8 cellular contexts compared by ENCODE assay signal in the genomic region with DNA sequence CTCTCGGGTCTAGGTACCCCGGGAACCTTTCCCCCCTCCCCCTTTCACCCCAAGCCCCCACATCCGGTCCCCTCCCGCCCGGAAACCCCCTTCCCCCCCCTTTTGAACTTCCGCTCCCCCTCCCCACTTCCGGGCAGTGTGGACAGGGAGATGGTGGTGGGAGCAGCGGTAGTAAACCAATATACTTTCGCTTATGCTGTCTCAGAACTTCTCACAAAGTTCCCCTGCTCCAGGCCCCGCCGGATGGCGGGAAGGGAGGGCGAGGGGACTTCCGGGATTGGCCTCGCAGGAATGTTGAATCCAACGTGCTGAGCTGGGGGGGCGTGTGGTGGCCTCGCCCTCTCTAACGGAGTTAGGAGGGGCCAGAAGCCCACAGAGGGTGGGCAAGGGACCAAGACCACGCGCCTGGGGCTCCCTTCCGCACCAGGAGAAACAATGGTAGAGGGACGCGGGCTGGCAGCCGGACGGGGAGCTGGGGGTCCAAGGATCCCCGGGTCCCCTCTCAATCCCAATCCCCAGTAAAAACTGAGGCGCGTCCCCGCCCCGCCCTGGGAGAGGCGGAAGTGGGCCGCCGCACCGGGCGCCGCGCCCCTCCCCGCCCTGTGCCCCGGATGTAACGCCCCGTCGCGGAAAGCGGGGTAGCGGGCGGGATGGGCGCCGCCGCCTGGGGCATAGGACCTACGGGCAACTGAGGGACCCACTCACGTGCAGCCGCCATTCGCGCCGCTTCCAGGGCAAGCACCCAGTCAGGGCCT. TPM values are rescaled to one million over a fixed set of nuclear protein-coding genes. Genes with fewer than 3 reads are reported as not detected.
DNase-seq lines count a peak whose midpoint lies in the region; ATAC-seq and TF ChIP-seq lines count a peak whose summit lies in the region.

No MANE protein-coding gene starts in this region.

- peak; percentile 17 for ATAC-seq in HG03354 (IDR thresholded peaks at IDR 0.05; ENCODE audit: poor library complexity, severe bottlenecking, unreplicated experiment)
- peak; percentile 3 for ATAC-seq in activated naive CD8-positive, alpha-beta T cell treated with anti-CD3 and anti-CD28 coated beads, Interleukin-2, amount 50 U/mL, for 24 hours
- ATAC-seq in heart left ventricle: peak in 3 of 4 donors; percentile 27 to 32 (median 27)
- ATAC-seq in HG03135 (IDR thresholded peaks at IDR 0.05; ENCODE audit: unreplicated experiment): no peak

- H3K4me1 ChIP-seq in heart left ventricle: peaks cover 11 to 75% (median 48%) of the 10 kb centered on the region in 12 donors
- peaks cover 23% of the 10 kb centered on the region for H3K4me1 ChIP-seq in rectal smooth muscle tissue (ENCODE audit: control insufficient read depth, insufficient read depth, low read length)

- H3K9ac ChIP-seq in rectal smooth muscle tissue (ENCODE audit: low read length): peak overlapping the region; percentile 96

- H3K36me3 Mint-ChIP-seq in activated naive CD8-positive, alpha-beta T cell treated with anti-CD3 and anti-CD28 coated beads, Interleukin-2, amount 50 U/mL, for 24 hours (ENCODE audit: low read depth): peaks cover 43% of the 10 kb centered on the region

- H3K27ac ChIP-seq in heart left ventricle (peak overlapping the region; percentile 69 to 100 (median 99)), rectal smooth muscle tissue (ENCODE audit: low read depth, low read length) (peak overlapping the region; percentile 99)

- WGBS in heart left ventricle, 4 donors: 0 to 2% (median 1%) methylated on average over 16 to 56 of the region's 56 CpGs

- H3K4me3 ChIP-seq in heart left ventricle: peak overlapping the region; percentile 73 to 100 (median 98)
- H3K4me3 ChIP-seq in rectal smooth muscle tissue (ENCODE audit: low read length): peak overlapping the region; percentile 98

- no peak for TF ChIP-seq CTCF in heart left ventricle (IDR thresholded peaks at IDR 0.05)

- H3K27ac Mint-ChIP-seq in activated naive CD8-positive, alpha-beta T cell treated with anti-CD3 and anti-CD28 coated beads, Interleukin-2, amount 50 U/mL, for 24 hours: peak overlapping the region; percentile 100

- no peaks in the 10 kb centered on the region for H3K9me3 ChIP-seq in heart left ventricle

- H3K27me3 ChIP-seq in heart left ventricle: no peaks in the 10 kb centered on the region
- no peaks in the 10 kb centered on the region for H3K27me3 ChIP-seq in rectal smooth muscle tissue (ENCODE audit: control insufficient read depth, insufficient read depth, low read length)

- peak overlapping the region; percentile 99 for H3K4me3 Mint-ChIP-seq in activated naive CD8-positive, alpha-beta T cell treated with anti-CD3 and anti-CD28 coated beads, Interleukin-2, amount 50 U/mL, for 24 hours

- DNase-seq in ELF-1 (ENCODE audit: low read depth, low spot score): peak; percentile 72
- peak; percentile 27 to 59 for DNase-seq in SW 1271 (lab: John Stamatoyannopoulos, UW)
- peak; percentile 77 for DNase-seq in activated naive CD8-positive, alpha-beta T cell treated with anti-CD3 and anti-CD28 coated beads, Interleukin-2, amount 50 U/mL, for 24 hours
- DNase-seq in heart left ventricle: peak; percentile 60 to 85 (median 70)
- DNase-seq in NCI-H1048 (lab: John Stamatoyannopoulos, UW): no peak

- intact Hi-C loops in heart left ventricle (cut with DNase I): loop anchor here in 4 of 10 donors (1.0 to 5.0 kb wide), 4 partner anchors 7 to 49 kb away; partner anchors contain the start of genes RNF167 (in 2 of the 4), SLC25A11 (in 2 of the 4), SPAG7 (in 2 of the 4) and CAMTA2 (in 1 of the 4)

- no peaks in the 10 kb centered on the region for H3K9me3 Mint-ChIP-seq in activated naive CD8-positive, alpha-beta T cell treated with anti-CD3 and anti-CD28 coated beads, Interleukin-2, amount 50 U/mL, for 24 hours

- H3K36me3 ChIP-seq in heart left ventricle (peaks cover 0 to 44% (median 41%) of the 10 kb centered on the region in 9 donors), rectal smooth muscle tissue (ENCODE audit: control insufficient read depth, insufficient read depth, low read length) (peaks cover 32% of the 10 kb centered on the region)

- H3K27me3 Mint-ChIP-seq in activated naive CD8-positive, alpha-beta T cell treated with anti-CD3 and anti-CD28 coated beads, Interleukin-2, amount 50 U/mL, for 24 hours: peaks cover 1% of the 10 kb centered on the region

- TF ChIP-seq POLR2A in heart left ventricle (IDR thresholded peaks at IDR 0.05): no peak

- H3K4me1 Mint-ChIP-seq in activated naive CD8-positive, alpha-beta T cell treated with anti-CD3 and anti-CD28 coated beads, Interleukin-2, amount 50 U/mL, for 24 hours: peaks cover 61% of the 10 kb centered on the region

RNA-seq across cellular contexts. Expression of gene PFN1, which starts 0.7 kb away (rescaled TPM):
- total RNA-seq in heart left ventricle: 100 to 1,000 TPM; 145 to 608 (median 234) TPM
- 100 to 1,000 TPM; 177 to 982 TPM for polyA plus RNA-seq in heart left ventricle

RNA-seq across cellular contexts. Expression of gene ENO3, which starts 3.3 kb away (rescaled TPM):
- 1,000 to 10,000 TPM in 2 of 9 donors, 100 to 1,000 TPM in 7; 383 to 1,354 (median 668) TPM for total RNA-seq in heart left ventricle
- polyA plus RNA-seq in heart left ventricle: 1,000 to 10,000 TPM in 1 of 2 donors, 100 to 1,000 TPM in 1; 253 to 1,459 TPM

RNA-seq across cellular contexts. Expression of gene RNF167, which starts 7.5 kb away (rescaled TPM):
- total RNA-seq in heart left ventricle: 100 to 1,000 TPM in 1 of 9 donors, 10 to 100 TPM in 8; 50.7 to 111 (median 79.6) TPM
- polyA plus RNA-seq in heart left ventricle: 100 to 1,000 TPM; 134 to 152 TPM

RNA-seq across cellular contexts. Expression of gene SLC25A11, which starts 7.7 kb away (rescaled TPM):
- total RNA-seq in heart left ventricle: 100 to 1,000 TPM; 146 to 282 (median 204) TPM
- polyA plus RNA-seq in heart left ventricle: 100 to 1,000 TPM; 136 to 168 TPM

RNA-seq across cellular contexts. Expression of gene GP1BA, which starts 15.5 kb away (rescaled TPM):
- total RNA-seq in heart left ventricle: under 1 TPM in 3 of 9 donors, not detected in 6; 0.20 to 0.35 (median 0.25) TPM
- under 1 TPM; 0.06 to 0.19 TPM for polyA plus RNA-seq in heart left ventricle
